Comparison of ENCODE assay signal across 24 cellular contexts in the genomic region with DNA sequence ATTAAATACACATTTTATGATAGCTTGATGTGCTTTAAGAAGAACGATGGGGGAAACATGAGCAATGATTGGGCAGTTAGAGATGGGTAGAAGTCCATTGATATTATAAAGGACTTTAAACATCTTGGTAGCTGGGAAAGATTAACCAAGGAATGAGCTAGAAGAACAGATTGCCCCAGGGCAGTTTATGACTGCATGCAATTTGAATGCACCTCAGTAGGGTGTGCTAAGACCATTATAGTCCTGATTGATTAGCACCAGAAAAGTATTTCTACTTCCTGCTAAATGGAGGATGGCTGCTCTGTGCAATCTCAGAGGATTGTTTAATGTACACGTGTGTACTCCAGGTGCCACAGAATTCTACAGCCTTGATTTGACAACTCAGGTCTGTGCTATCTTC.
DNase-seq lines count a peak whose midpoint lies in the region; ATAC-seq, FAIRE-seq and TF ChIP-seq lines count a peak whose summit lies in the region.
"Had no signal": no experiment of that assay in that cellular context is flagged by ENCODE, and none has a peak within 500 bp of the region (broad histone marks: within the 10 kb centered on the region; RNA-seq: fewer than 3 reads in every experiment).

No MANE protein-coding gene starts in this region.

- H2BK15ac ChIP-seq in IMR-90 (ENCODE audit: low read depth, low read length) = 0 out of 3 replicates have a peak overlapping the region, but pooled peaks have one; percentile 66

- H3K79me1 ChIP-seq in IMR-90 (ENCODE audit: low read depth in 1 of 2, low read length in 2 of 2) = no peaks in the 10 kb centered on the region

- H3K4me2 ChIP-seq in IMR-90 (ENCODE audit: low read depth, low read length) = no peak overlapping the region
- H3K4me2 ChIP-seq: BLaER1 had no signal

- no peak for TF ChIP-seq RAD21 in IMR-90 (IDR thresholded peaks at IDR 0.05; ENCODE audit: low read length)

- dilution Hi-C loops in IMR-90 (cut with HindIII; ENCODE audit: low sequenced_read_pairs, unreplicated experiment) = no loop called here

- BruUV-seq in IMR-90 (replicated peaks; lab: Mats Ljungman, UMichigan) = no TSS peak

- 0 out of 2 replicates have a peak overlapping the region, but pooled peaks have one; percentile 71 for H3K14ac ChIP-seq in IMR-90 (replicated peaks; ENCODE audit: low read depth, low read length)

- CTCF ChIA-PET in IMR-90 (lab: Yijun Ruan, JAX) = no interaction called here

- intact Hi-C loops in IMR-90 (cut with micrococcal nuclease) (loop anchor here (10.0 kb wide), 1 partner anchor 808 kb away; no protein-coding TSS in a partner anchor), mucosa of descending colon (cut with DNase I, micrococcal nuclease) (no loop called here), posterior vena cava (cut with DNase I) (no loop called here)

- H4K8ac ChIP-seq in IMR-90 (ENCODE audit: low read depth in 2 of 2, low read length in 2 of 2) = peak overlapping the region; percentile 41 to 50; a peak in 1 of 4 replicates

- H3K9me3 ChIP-seq in IMR-90 (ENCODE audit: control insufficient read depth, insufficient read depth, low read length) (no peaks in the 10 kb centered on the region), mucosa of descending colon (no peaks in the 10 kb centered on the region)
- H3K9me3 ChIP-seq: BLaER1, SJCRH30 had no signal

- POLR2A ChIA-PET in IMR-90 (lab: Charles Lee; ENCODE audit: unreplicated experiment) = no interaction called here

- H4K5ac ChIP-seq in IMR-90 (ENCODE audit: low read depth, low read length) = no peak overlapping the region

- TF ChIP-seq CTCF in IMR-90 (conservative IDR thresholded peaks at IDR 0.05; ENCODE audit: low read depth, low read length) (no peak), bronchial epithelial cell (IDR thresholded peaks at IDR 0.05; ENCODE audit: insufficient read depth, low read length, severe bottlenecking) (no peak), mucosa of descending colon (IDR thresholded peaks at IDR 0.05) (no peak), coronary artery (IDR thresholded peaks at IDR 0.05) (no peak)

- DNase-seq in DMS153 (lab: John Stamatoyannopoulos, UW) (peak; percentile 30), DMS153 treated with DMSO at 0.1 percent for 48 hours (lab: John Stamatoyannopoulos, UW; ENCODE audit: unreplicated experiment) (no peak), IMR-90 (peak; percentile 24), bronchial epithelial cell (ENCODE audit: low read depth) (peak; percentile 9), mucosa of descending colon (peak in 1 of 3 donors; percentile 10), T-helper 1 cell (no peak), coronary artery (ENCODE audit: low spot score) (no peak), posterior vena cava (ENCODE audit: low spot score) (no peak)
- DNase-seq: ACHN; CD4-positive, alpha-beta T cell; COR-L47; NCI-H1092; NCI-H1436 treated with DMSO at 0.1 percent for 48 hours; NCI-H2029 treated with DMSO at 0.1 percent for 48 hours; NCI-H446; NCI-H526; NK-92 treated with Interleukin-12 subunit alpha and Interleukin-12 subunit beta, amount 100 ng/mL, for 24 hours; SJCRH30 had no signal

- no peak overlapping the region for H2AK9ac ChIP-seq in IMR-90 (replicated peaks; ENCODE audit: low read depth, low read length, poor library complexity)

- H3K36me3 ChIP-seq in IMR-90 (ENCODE audit: control insufficient read depth, insufficient read depth, low read length) (no peaks in the 10 kb centered on the region), bronchial epithelial cell (ENCODE audit: control insufficient read depth, insufficient read depth, low read length) (no peaks in the 10 kb centered on the region), mucosa of descending colon (ENCODE audit: low read depth) (no peaks in the 10 kb centered on the region)
- H3K36me3 ChIP-seq: BLaER1, SJCRH30 had no signal

- peak overlapping the region; percentile 80; the same call in 1 of the 2 replicates for H3K18ac ChIP-seq in IMR-90 (ENCODE audit: low read depth, low read length)

- peak overlapping the region; percentile 56; the same call in 1 of the 2 replicates for H3K23ac ChIP-seq in IMR-90 (ENCODE audit: low read depth, low read length)

- peaks cover 9% of the 10 kb centered on the region; the same call in 1 of the 2 replicates for H3K9me1 ChIP-seq in IMR-90 (ENCODE audit: insufficient read depth, low read length)

- H3K56ac ChIP-seq in IMR-90 (ENCODE audit: extremely low read depth, insufficient read depth, low read length) = no peak overlapping the region

- no peak overlapping the region for H3K9ac ChIP-seq in IMR-90 (ENCODE audit: low read depth, low read length)
- H3K9ac ChIP-seq: BLaER1 had no signal

- no peak overlapping the region for H2BK5ac ChIP-seq in IMR-90 (ENCODE audit: low read depth, low read length, poor library complexity, severe bottlenecking)

- H3K27me3 ChIP-seq in IMR-90 (ENCODE audit: control insufficient read depth, insufficient read depth, low read length) = no peaks in the 10 kb centered on the region
- H3K27me3 ChIP-seq in bronchial epithelial cell (ENCODE audit: control insufficient read depth, insufficient read depth, low read length) = no peaks in the 10 kb centered on the region
- H3K27me3 ChIP-seq: BLaER1, SJCRH30 had no signal

- H3K4me3 ChIP-seq in IMR-90 (ENCODE audit: insufficient read depth, low read depth, low read length) (no peak overlapping the region), bronchial epithelial cell (ENCODE audit: low read depth, low read length) (no peak overlapping the region), mucosa of descending colon (no peak overlapping the region), coronary artery (no peak overlapping the region)
- H3K4me3 ChIP-seq: BLaER1, K562, SJCRH30 had no signal

- H3K4me1 ChIP-seq in IMR-90 (ENCODE audit: control insufficient read depth, insufficient read depth, low read length) (peaks cover 6% of the 10 kb centered on the region), mucosa of descending colon (ENCODE audit: low read depth) (no peaks in the 10 kb centered on the region)
- H3K4me1 ChIP-seq: BLaER1 had no signal

- no peaks in the 10 kb centered on the region for H4K20me1 ChIP-seq in IMR-90 (ENCODE audit: insufficient read depth, low read length)
- H4K20me1 ChIP-seq: BLaER1 had no signal

- no peak overlapping the region for H2AFZ ChIP-seq in IMR-90 (replicated peaks; ENCODE audit: low read length, poor library complexity)

- H2BK20ac ChIP-seq in IMR-90 (ENCODE audit: low read depth, low read length) = peak overlapping the region; percentile 88

- FAIRE-seq in bronchial epithelial cell (lab: Jason Lieb, UNC) = no peak
- FAIRE-seq: GM19239, H54, K562 had no signal

- H3K4ac ChIP-seq in IMR-90 (ENCODE audit: low read depth, low read length) = peak overlapping the region; percentile 44; the same call in 1 of the 2 replicates

- in situ Hi-C loops in IMR-90 (cut with MboI; ENCODE audit: low sequenced_read_pairs) = no loop called here

- ATAC-seq in IMR-90 (ENCODE audit: low read depth) = no peak
- ATAC-seq in mucosa of descending colon = peak; percentile 65
- ATAC-seq: K562, Panc1 had no signal

- whole genome bisulfite sequencing in IMR-90 (ENCODE audit: extremely low coverage in 2 of 2, insufficient read length in 1 of 2), 2 experiments = 100% methylated on average over 1 of the region's 2 CpGs; no CpG with 5 or more reads in 1 of the 2 experiments

- peak overlapping the region; percentile 94 for H2BK120ac ChIP-seq in IMR-90 (ENCODE audit: low read depth, low read length)

- no peak for TF ChIP-seq POLR2A in IMR-90 (IDR thresholded peaks at IDR 0.05; ENCODE audit: low read depth, low read length)

- H3K27ac ChIP-seq in IMR-90 (ENCODE audit: insufficient read depth, low read length) (no peak overlapping the region), coronary artery (no peak overlapping the region)
- H3K27ac ChIP-seq: 22Rv1, BLaER1, SJCRH30 had no signal

- H4K91ac ChIP-seq in IMR-90 (ENCODE audit: insufficient read depth, low read depth, low read length) = no peak overlapping the region

- no peak overlapping the region for H2AK5ac ChIP-seq in IMR-90 (ENCODE audit: low read depth, low read length)

TF ChIP-seq in IMR-90, 13 proteins besides CTCF, POLR2A, EP300 and RAD21:
- no peak for TF ChIP-seq RCOR1 (IDR thresholded peaks at IDR 0.05; ENCODE audit: insufficient replicate concordance, low read length)
- no peak for TF ChIP-seq SMC3 (IDR thresholded peaks at IDR 0.05; ENCODE audit: low read depth, low read length)
- TF ChIP-seq MAFK (IDR thresholded peaks at IDR 0.05; ENCODE audit: low read depth, low read length) = no peak
- no peak for TF ChIP-seq NFE2L2 (IDR thresholded peaks at IDR 0.05; ENCODE audit: low read depth, low read length)
- TF ChIP-seq BHLHE40 (IDR thresholded peaks at IDR 0.05; ENCODE audit: low read depth, low read length) = no peak
- TF ChIP-seq, protein P1, sequence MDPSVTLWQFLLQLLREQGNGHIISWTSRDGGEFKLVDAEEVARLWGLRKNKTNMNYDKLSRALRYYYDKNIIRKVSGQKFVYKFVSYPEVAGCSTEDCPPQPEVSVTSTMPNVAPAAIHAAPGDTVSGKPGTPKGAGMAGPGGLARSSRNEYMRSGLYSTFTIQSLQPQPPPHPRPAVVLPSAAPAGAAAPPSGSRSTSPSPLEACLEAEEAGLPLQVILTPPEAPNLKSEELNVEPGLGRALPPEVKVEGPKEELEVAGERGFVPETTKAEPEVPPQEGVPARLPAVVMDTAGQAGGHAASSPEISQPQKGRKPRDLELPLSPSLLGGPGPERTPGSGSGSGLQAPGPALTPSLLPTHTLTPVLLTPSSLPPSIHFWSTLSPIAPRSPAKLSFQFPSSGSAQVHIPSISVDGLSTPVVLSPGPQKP (IDR thresholded peaks at IDR 0.05; ENCODE audit: borderline replicate concordance, low read depth, low read length) = no peak
- TF ChIP-seq, protein P2, sequence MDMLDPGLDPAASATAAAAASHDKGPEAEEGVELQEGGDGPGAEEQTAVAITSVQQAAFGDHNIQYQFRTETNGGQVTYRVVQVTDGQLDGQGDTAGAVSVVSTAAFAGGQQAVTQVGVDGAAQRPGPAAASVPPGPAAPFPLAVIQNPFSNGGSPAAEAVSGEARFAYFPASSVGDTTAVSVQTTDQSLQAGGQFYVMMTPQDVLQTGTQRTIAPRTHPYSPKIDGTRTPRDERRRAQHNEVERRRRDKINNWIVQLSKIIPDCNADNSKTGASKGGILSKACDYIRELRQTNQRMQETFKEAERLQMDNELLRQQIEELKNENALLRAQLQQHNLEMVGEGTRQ (IDR thresholded peaks at IDR 0.05; ENCODE audit: low read depth, low read length) = no peak
- no peak for TF ChIP-seq MXI1 (IDR thresholded peaks at IDR 0.05; ENCODE audit: borderline replicate concordance, low read depth, low read length)

Comparison
In these comparisons a context has a peak if more than half of its experiments do, and no peak if none do; other contexts are left out.
1. DNase-seq: peak in DMS153 (single experiment), IMR-90 (single experiment) and bronchial epithelial cell (single experiment); none in DMS153 treated with DMSO at 0.1 percent for 48 hours (single experiment), T-helper 1 cell (0 of 5), coronary artery (single experiment) and posterior vena cava (single experiment).